ENCODE assay signal across 1 cellular context in genomic region chr16:30091474-30092372, GRCh38.
A peak's percentile ranks its signal among the peaks of the same experiment; 100 is the strongest.
TF ChIP-seq lines count a peak whose summit lies in the region.

TBX6 (minus strand) TSS chr16:30091924; CDS start chr16:30091193, 731 bp downstream.

TF ChIP-seq in HepG2, 621 proteins besides CTCF, POLR2A, EP300 and RAD21 (continued from another document and continues in another):
- no peak; the same call in 1 of the 2 replicates for TF ChIP-seq ZNF710 (CRISPR knock-in tag; IDR thresholded peaks at IDR 0.05; ENCODE audit: borderline replicate concordance)
- TF ChIP-seq HINFP (CRISPR knock-in tag; IDR thresholded peaks at IDR 0.05; ENCODE audit: low read depth), result no peak
- peak; percentile 22; the same call in 1 of the 2 replicates for TF ChIP-seq ZKSCAN5 (CRISPR knock-in tag; IDR thresholded peaks at IDR 0.05)
- peak; percentile 63 for TF ChIP-seq ZSCAN31 (CRISPR knock-in tag; IDR thresholded peaks at IDR 0.05; ENCODE audit: low read depth)
- no peak for TF ChIP-seq PHB2 (IDR thresholded peaks at IDR 0.05; ENCODE audit: partially characterized antibody)
- TF ChIP-seq LBX2 (CRISPR knock-in tag; IDR thresholded peaks at IDR 0.05; ENCODE audit: borderline replicate concordance), result no peak; the same call in 1 of the 2 replicates
- TF ChIP-seq CENPT (CRISPR knock-in tag; IDR thresholded peaks at IDR 0.05; ENCODE audit: low read depth), result no peak; the same call in 1 of the 2 replicates
- TF ChIP-seq PHF5A (CRISPR knock-in tag; IDR thresholded peaks at IDR 0.05; ENCODE audit: low read depth, unreplicated experiment), result peak; percentile 66
- no peak for TF ChIP-seq GPBP1L1 (CRISPR knock-in tag; IDR thresholded peaks at IDR 0.05)
- peak; percentile 94 for TF ChIP-seq GABPB1 (CRISPR knock-in tag; IDR thresholded peaks at IDR 0.05)
- no peak for TF ChIP-seq FOXA1 (IDR thresholded peaks at IDR 0.05)
- peak; percentile 48 for TF ChIP-seq FOXA1 (CRISPR knock-in tag; IDR thresholded peaks at IDR 0.05)
- TF ChIP-seq ZFP37 (CRISPR knock-in tag; IDR thresholded peaks at IDR 0.05; ENCODE audit: borderline replicate concordance), result no peak
- 0 out of 2 replicates have a peak, but pooled peaks have one; percentile 39 for TF ChIP-seq HBP1 (CRISPR knock-in tag; IDR thresholded peaks at IDR 0.05; ENCODE audit: low read depth)
- peak; percentile 91 for TF ChIP-seq TGIF2 (CRISPR knock-in tag; IDR thresholded peaks at IDR 0.05)
- TF ChIP-seq BCLAF1 (IDR thresholded peaks at IDR 0.05), result no peak
- TF ChIP-seq ZBTB42 (CRISPR knock-in tag; IDR thresholded peaks at IDR 0.05), result no peak
- peak; percentile 57; the same call in 1 of the 2 replicates for TF ChIP-seq THAP9 (CRISPR knock-in tag; IDR thresholded peaks at IDR 0.05; ENCODE audit: borderline replicate concordance)
- TF ChIP-seq GATAD2A (CRISPR knock-in tag; IDR thresholded peaks at IDR 0.05), result 0 out of 2 replicates have a peak, but pooled peaks have one; percentile 31
- no peak for TF ChIP-seq KLF12 (CRISPR knock-in tag; IDR thresholded peaks at IDR 0.05; ENCODE audit: borderline replicate concordance)
- no peak for TF ChIP-seq TRIM24 (CRISPR knock-in tag; IDR thresholded peaks at IDR 0.05)
- peak; percentile 73; the same call in 1 of the 2 replicates for TF ChIP-seq MLXIP (CRISPR knock-in tag; IDR thresholded peaks at IDR 0.05; ENCODE audit: borderline replicate concordance)
- TF ChIP-seq HHEX (CRISPR knock-in tag; IDR thresholded peaks at IDR 0.05), result no peak
- TF ChIP-seq SUZ12 (IDR thresholded peaks at IDR 0.05; ENCODE audit: low read depth, low read length), result peak; percentile 100
- TF ChIP-seq MXD4 (CRISPR knock-in tag; IDR thresholded peaks at IDR 0.05), result peak; percentile 36; the same call in 1 of the 2 replicates
- TF ChIP-seq ATF7 (IDR thresholded peaks at IDR 0.05), result no peak
- 0 out of 2 replicates have a peak, but pooled peaks have one; percentile 10 for TF ChIP-seq ATF7 (CRISPR knock-in tag; IDR thresholded peaks at IDR 0.05)
- TF ChIP-seq ZNF124 (CRISPR knock-in tag; IDR thresholded peaks at IDR 0.05), result peak; percentile 52; the same call in 1 of the 2 replicates
- peak; percentile 59; the same call in 1 of the 2 replicates for TF ChIP-seq ZNF792 (CRISPR knock-in tag; IDR thresholded peaks at IDR 0.05)
- no peak for TF ChIP-seq THYN1 (CRISPR knock-in tag; IDR thresholded peaks at IDR 0.05; ENCODE audit: borderline replicate concordance, low read depth)
- TF ChIP-seq PCBP2 (optimal IDR thresholded peaks at IDR 0.05; ENCODE audit: low read depth, low read length, poor library complexity, severe bottlenecking), result no peak
- no peak; the same call in 1 of the 2 replicates for TF ChIP-seq ZNF713 (CRISPR knock-in tag; IDR thresholded peaks at IDR 0.05)
- no peak; the same call in 1 of the 2 replicates for TF ChIP-seq ARNTL (CRISPR knock-in tag; IDR thresholded peaks at IDR 0.05)
- TF ChIP-seq TFDP2 (CRISPR knock-in tag; IDR thresholded peaks at IDR 0.05), result peak; percentile 90
- peak; percentile 59; the same call in 1 of the 2 replicates for TF ChIP-seq ERF (CRISPR knock-in tag; IDR thresholded peaks at IDR 0.05)
